Comparison of ENCODE assay signal across 9 cellular contexts in genomic region chr14:68250950-68251765, GRCh38.
DNase-seq lines count a peak whose midpoint lies in the region; ATAC-seq, FAIRE-seq and TF ChIP-seq lines count a peak whose summit lies in the region.
"Had no signal": no experiment of that assay in that cellular context is flagged by ENCODE, and none has a peak within 500 bp of the region (broad histone marks: within the 10 kb centered on the region; RNA-seq: fewer than 3 reads in every experiment).

No MANE protein-coding gene starts in this region.

- H3K36me3 Mint-ChIP-seq in CD8-positive, alpha-beta T cell = no peaks in the 10 kb centered on the region
- no peaks in the 10 kb centered on the region for H3K36me3 Mint-ChIP-seq in nephron progenitor cell (ENCODE audit: low read depth)

- no peaks in the 10 kb centered on the region for H3K36me3 ChIP-seq in CD8-positive, alpha-beta T cell (ENCODE audit: insufficient read depth, low read length)
- H3K36me3 ChIP-seq in mammary epithelial cell (ENCODE audit: insufficient read depth, low read length) = no peaks in the 10 kb centered on the region
- no peaks in the 10 kb centered on the region for H3K36me3 ChIP-seq in testis (ENCODE audit: low read depth, missing control alignments)
- no peaks in the 10 kb centered on the region for H3K36me3 ChIP-seq in kidney (ENCODE audit: control insufficient read depth in 1 of 2, insufficient read depth in 2 of 2, low read length in 2 of 2)
- H3K36me3 ChIP-seq: WERI-Rb-1 had no signal

- TF ChIP-seq CTCF in CD8-positive, alpha-beta T cell (IDR thresholded peaks at IDR 0.05) = no peak
- TF ChIP-seq CTCF in mammary epithelial cell (conservative IDR thresholded peaks at IDR 0.05 in 1 of 2, IDR thresholded peaks at IDR 0.05 in 1 of 2; ENCODE audit: extremely low read depth in 1 of 2, insufficient read depth in 1 of 2, low read depth in 1 of 2, low read length in 2 of 2) = peak in 1 of 2 donors; percentile 6
- TF ChIP-seq CTCF in nephron progenitor cell (IDR thresholded peaks at IDR 0.05) = no peak
- peak in 1 of 3 experiments; percentile 3 for TF ChIP-seq CTCF in testis (IDR thresholded peaks at IDR 0.05)
- TF ChIP-seq CTCF in kidney (IDR thresholded peaks at IDR 0.05; ENCODE audit: borderline replicate concordance, extremely low read depth, insufficient read depth) = no peak

- H3K9me3 Mint-ChIP-seq in CD8-positive, alpha-beta T cell = no peaks in the 10 kb centered on the region
- H3K9me3 Mint-ChIP-seq in nephron progenitor cell = no peaks in the 10 kb centered on the region

- H3K4me1 ChIP-seq in CD8-positive, alpha-beta T cell (ENCODE audit: insufficient read depth, low read length) = peaks cover 23% of the 10 kb centered on the region
- H3K4me1 ChIP-seq in mammary epithelial cell (ENCODE audit: insufficient read depth, low read length) (peaks cover 52% of the 10 kb centered on the region), testis (peaks cover 45% of the 10 kb centered on the region), kidney (ENCODE audit: control insufficient read depth in 1 of 2, insufficient read depth in 1 of 2, low read depth in 1 of 2, low read length in 2 of 2) (peaks cover 24 to 35% of the 10 kb centered on the region in 2 donors)

- H3K9me3 ChIP-seq in CD8-positive, alpha-beta T cell (ENCODE audit: low read length) = no peaks in the 10 kb centered on the region
- no peaks in the 10 kb centered on the region for H3K9me3 ChIP-seq in mammary epithelial cell (replicated peaks; ENCODE audit: insufficient read depth, low read length)
- H3K9me3 ChIP-seq in testis = no peaks in the 10 kb centered on the region
- no peaks in the 10 kb centered on the region for H3K9me3 ChIP-seq in kidney (ENCODE audit: control insufficient read depth in 1 of 2, low read length in 2 of 2)

- in situ Hi-C loops in mammary epithelial cell (cut with MboI; ENCODE audit: low sequenced_read_pairs in 2 of 2) = loop anchor here in 1 of 2 donors (10.0 kb wide), 3 partner anchors 434 to 564 kb away; no protein-coding TSS in a partner anchor

- BruUV-seq in mammary epithelial cell (replicated peaks; lab: Mats Ljungman, UMichigan) = no TSS peak

- H2AFZ ChIP-seq in mammary epithelial cell (ENCODE audit: low read depth, low read length) = no peak overlapping the region

- H3K27me3 Mint-ChIP-seq in CD8-positive, alpha-beta T cell (ENCODE audit: low read depth) = no peaks in the 10 kb centered on the region
- no peaks in the 10 kb centered on the region for H3K27me3 Mint-ChIP-seq in nephron progenitor cell (ENCODE audit: low read depth, poor library complexity)

- H3K27ac Mint-ChIP-seq in CD8-positive, alpha-beta T cell = peak overlapping the region; percentile 87
- H3K27ac Mint-ChIP-seq in nephron progenitor cell = peak overlapping the region; percentile 98

- dilution Hi-C loops in mammary epithelial cell (cut with HindIII; ENCODE audit: low sequenced_read_pairs) = loop anchor here (25.0 kb wide), 1 partner anchor 561 kb away; no protein-coding TSS in a partner anchor

- H3K9ac ChIP-seq in mammary epithelial cell (ENCODE audit: insufficient read depth, low read length) = peak overlapping the region; percentile 36
- no peak overlapping the region for H3K9ac ChIP-seq in kidney (ENCODE audit: low read length in 2 of 2)

- peaks cover 41% of the 10 kb centered on the region for H3K4me1 Mint-ChIP-seq in CD8-positive, alpha-beta T cell (ENCODE audit: low read depth)
- peaks cover 97% of the 10 kb centered on the region for H3K4me1 Mint-ChIP-seq in nephron progenitor cell

- no peak for DNase-seq in CD8-positive, alpha-beta T cell
- DNase-seq in HT-29 (ENCODE audit: low spot score) = peak; percentile 17
- peak; percentile 23 for DNase-seq in mammary epithelial cell
- no peak for DNase-seq in nephron progenitor cell
- DNase-seq in T-helper 2 cell = no peak
- DNase-seq in C1 segment of cervical spinal cord (lab: John Stamatoyannopoulos, UW) = no peak
- DNase-seq in testis = no peak
- no peak for DNase-seq in kidney
- DNase-seq: WERI-Rb-1 had no signal

- CTCF ChIA-PET in CD8-positive, alpha-beta T cell (lab: Charles Lee) = interaction anchor here (0.7 to 15.7 kb wide), 23 partner anchors 9 to 592 kb away, joined by 3 to 262 read pairs (median 5); partner anchors contain the start of gene ZFP36L1
- CTCF ChIA-PET in mammary epithelial cell (lab: Charles Lee; ENCODE audit: low non-redundant PET) = interaction anchor here (0.5 kb wide), 3 partner anchors 150 to 368 kb away, joined by 3 to 27 read pairs (median 3); no protein-coding TSS in a partner anchor

- H3K4me3 Mint-ChIP-seq in CD8-positive, alpha-beta T cell = no peak overlapping the region
- peak overlapping the region; percentile 21 for H3K4me3 Mint-ChIP-seq in nephron progenitor cell

- H3K79me2 ChIP-seq in mammary epithelial cell (ENCODE audit: insufficient read depth, low read length) = no peaks in the 10 kb centered on the region

- no peak overlapping the region for H3K27ac ChIP-seq in CD8-positive, alpha-beta T cell (ENCODE audit: low read depth, low read length)
- H3K27ac ChIP-seq in mammary epithelial cell (ENCODE audit: insufficient read depth, low read depth, low read length) (peak overlapping the region; percentile 44), testis (peak overlapping the region in 1 of 2 donors; percentile 59), kidney (ENCODE audit: low read depth in 2 of 2, low read length in 2 of 2) (peak overlapping the region in 1 of 2 donors; percentile 83)
- H3K27ac ChIP-seq: WERI-Rb-1 had no signal

- 50% methylated on average over 4 of the region's 4 CpGs for WGBS in mammary epithelial cell (ENCODE audit: low coverage, missing lambda C conversion rate)
- WGBS in testis, 2 donors = 24 to 25% methylated on average over 4 of the region's 4 CpGs

- no peaks in the 10 kb centered on the region for H3K27me3 ChIP-seq in CD8-positive, alpha-beta T cell (ENCODE audit: insufficient read depth, low read length)
- H3K27me3 ChIP-seq in mammary epithelial cell (ENCODE audit: insufficient read depth, low read length) (no peaks in the 10 kb centered on the region), testis (no peaks in the 10 kb centered on the region)

- no peak for TF ChIP-seq POLR2A in testis (IDR thresholded peaks at IDR 0.05)

- no peak overlapping the region for H3K4me3 ChIP-seq in CD8-positive, alpha-beta T cell (ENCODE audit: low read depth, low read length)
- H3K4me3 ChIP-seq in mammary epithelial cell (replicated peaks in 1 of 3; ENCODE audit: insufficient read depth in 1 of 3, low read depth in 2 of 3, low read length in 3 of 3) (no peak overlapping the region), testis (no peak overlapping the region), kidney (ENCODE audit: low read length in 2 of 2) (no peak overlapping the region)

- no peak for FAIRE-seq in kidney (lab: Jason Lieb, UNC)

- POLR2A ChIA-PET in CD8-positive, alpha-beta T cell (lab: Charles Lee) = interaction anchor here (0.6 to 6.9 kb wide), 9 partner anchors 32 to 569 kb away, joined by 3 to 54 read pairs (median 4); partner anchors contain the start of gene ZFP36L1

- H4K20me1 ChIP-seq in mammary epithelial cell (ENCODE audit: insufficient read depth, low read length) = no peaks in the 10 kb centered on the region

- intact Hi-C loops in CD8-positive, alpha-beta T cell (cut with DNase I, micrococcal nuclease) = loop anchor here in 1 of 2 experiments (1.0 to 5.0 kb wide), 2 partner anchors 36 to 157 kb away; no protein-coding TSS in a partner anchor
- intact Hi-C loops in mammary epithelial cell (cut with micrococcal nuclease) (loop anchor here (5.0 to 10.0 kb wide), 3 partner anchors 124 to 426 kb away; no protein-coding TSS in a partner anchor), testis (cut with DNase I; ENCODE audit: low total_unique reads) (no loop called here), kidney (cut with DNase I) (no loop called here)

- no peak for ATAC-seq in CD8-positive, alpha-beta T cell

- no peak overlapping the region for H3K4me2 ChIP-seq in mammary epithelial cell (ENCODE audit: insufficient read depth, low read depth, low read length)

Comparison
In these comparisons a context has a peak if more than half of its experiments do, and no peak if none do; other contexts are left out.
1. DNase-seq: peak in HT-29 (single experiment) and mammary epithelial cell (single experiment); none in CD8-positive, alpha-beta T cell (0 of 7), nephron progenitor cell (single experiment), T-helper 2 cell (0 of 5), C1 segment of cervical spinal cord (0 of 14), testis (single experiment) and kidney (single experiment).